16 cellular contexts compared by ENCODE assay signal in genomic region chr3:187976361-187976900, GRCh38.
DNase-seq lines count a peak whose midpoint lies in the region; ATAC-seq and TF ChIP-seq lines count a peak whose summit lies in the region.
"Had no signal": no experiment of that assay in that cellular context is flagged by ENCODE, and none has a peak within 500 bp of the region (broad histone marks: within the 10 kb centered on the region; RNA-seq: fewer than 3 reads in every experiment).

No MANE protein-coding gene starts in this region.

- H4K20me1 ChIP-seq in BLaER1 = no peaks in the 10 kb centered on the region
- H4K20me1 ChIP-seq in DOHH2 (ENCODE audit: control insufficient read depth, insufficient read depth, low read depth, low read length) = no peaks in the 10 kb centered on the region

- H3K79me2 ChIP-seq in DOHH2 (ENCODE audit: control insufficient read depth, low read length) = peaks cover 20% of the 10 kb centered on the region

- peak overlapping the region; percentile 59; the same call in 1 of the 2 replicates for H3K9ac ChIP-seq in BLaER1

- H3K4me1 Mint-ChIP-seq in activated CD4-positive, alpha-beta memory T cell treated with anti-CD3 and anti-CD28 coated beads, Interleukin-2, amount 10 ng/mL, durations not matched to agents 7 days and 5 days = peaks cover 75% of the 10 kb centered on the region

- peak overlapping the region; percentile 87 for H3K27ac Mint-ChIP-seq in activated CD4-positive, alpha-beta memory T cell treated with anti-CD3 and anti-CD28 coated beads, Interleukin-2, amount 10 ng/mL, durations not matched to agents 7 days and 5 days
- H3K27ac Mint-ChIP-seq: CD14-positive monocyte had no signal

- H3K36me3 ChIP-seq in BLaER1 (no peaks in the 10 kb centered on the region), DOHH2 (ENCODE audit: control insufficient read depth, low read length) (peaks cover 30% of the 10 kb centered on the region), spleen (no peaks in the 10 kb centered on the region)
- H3K36me3 ChIP-seq: HAP-1 had no signal

- no peak for TF ChIP-seq POLR2A in spleen (IDR thresholded peaks at IDR 0.05)

- peaks cover 13% of the 10 kb centered on the region for H3K36me3 Mint-ChIP-seq in activated CD4-positive, alpha-beta memory T cell treated with anti-CD3 and anti-CD28 coated beads, Interleukin-2, amount 10 ng/mL, durations not matched to agents 7 days and 5 days (ENCODE audit: low read depth)

- H3K27me3 ChIP-seq in BLaER1 = no peaks in the 10 kb centered on the region
- no peaks in the 10 kb centered on the region for H3K27me3 ChIP-seq in DOHH2 (ENCODE audit: control insufficient read depth, low read length)
- peaks cover 3% of the 10 kb centered on the region for H3K27me3 ChIP-seq in foreskin keratinocyte
- no peaks in the 10 kb centered on the region for H3K27me3 ChIP-seq in spleen (replicated peaks in 1 of 7)

- POLR2A ChIA-PET in activated CD4-positive, alpha-beta memory T cell treated with anti-CD3 and anti-CD28 coated beads, Interleukin-2, amount 10 ng/mL, durations not matched to agents 7 days and 5 days (lab: Charles Lee) = interaction anchor here (0.9 to 5.2 kb wide), 10 partner anchors 10 to 237 kb away, joined by 3 to 56 read pairs (median 12); partner anchors contain the start of genes BCL6 and LPP

- peaks cover 99% of the 10 kb centered on the region for H3K4me1 ChIP-seq in BLaER1
- peaks cover 100% of the 10 kb centered on the region for H3K4me1 ChIP-seq in DOHH2 (ENCODE audit: control insufficient read depth, low read length)
- no peaks in the 10 kb centered on the region for H3K4me1 ChIP-seq in foreskin keratinocyte
- H3K4me1 ChIP-seq in spleen = peaks cover 0 to 67% (median 48%) of the 10 kb centered on the region in 6 donors
- H3K4me1 ChIP-seq: HAP-1 had no signal

- intact Hi-C loops in spleen (cut with DNase I; ENCODE audit: low total_unique reads) = no loop called here

- H3F3A ChIP-seq in DOHH2 (ENCODE audit: control insufficient read depth, insufficient read depth) = peaks cover 93% of the 10 kb centered on the region

- peak overlapping the region; percentile 74 for H3K27ac ChIP-seq in BLaER1
- peak overlapping the region; percentile 99 for H3K27ac ChIP-seq in DOHH2 (ENCODE audit: low read depth, low read length)
- H3K27ac ChIP-seq in foreskin keratinocyte = no peak overlapping the region
- peak overlapping the region in 2 of 8 donors; percentile 31 to 45 for H3K27ac ChIP-seq in spleen

- 71 to 86% (median 77%) methylated on average over 6 of the region's 6 CpGs for WGBS in spleen, 5 donors

- no peaks in the 10 kb centered on the region for H3K27me3 Mint-ChIP-seq in activated CD4-positive, alpha-beta memory T cell treated with anti-CD3 and anti-CD28 coated beads, Interleukin-2, amount 10 ng/mL, durations not matched to agents 7 days and 5 days

- H3K4me3 Mint-ChIP-seq in activated CD4-positive, alpha-beta memory T cell treated with anti-CD3 and anti-CD28 coated beads, Interleukin-2, amount 10 ng/mL, durations not matched to agents 7 days and 5 days = no peak overlapping the region
- H3K4me3 Mint-ChIP-seq: CD14-positive monocyte had no signal

- H3K4me2 ChIP-seq in BLaER1 (peak overlapping the region; percentile 79), DOHH2 (ENCODE audit: low read length) (peak overlapping the region; percentile 84)

- peak; percentile 21 for ATAC-seq in foreskin keratinocyte
- ATAC-seq in HG03469 (IDR thresholded peaks at IDR 0.05; ENCODE audit: unreplicated experiment) = no peak

- TF ChIP-seq CTCF in DOHH2 (IDR thresholded peaks at IDR 0.05; ENCODE audit: low read depth, low read length, poor library complexity, severe bottlenecking) = no peak
- no peak for TF ChIP-seq CTCF in foreskin keratinocyte (conservative IDR thresholded peaks at IDR 0.05)
- TF ChIP-seq CTCF in spleen (IDR thresholded peaks at IDR 0.05 in 8 of 11, conservative IDR thresholded peaks at IDR 0.05 in 3 of 11) = no peak

- H3K9me3 ChIP-seq in BLaER1 = peaks cover 6% of the 10 kb centered on the region; the same call in 1 of the 2 replicates
- H3K9me3 ChIP-seq in DOHH2 (ENCODE audit: control insufficient read depth, insufficient read depth, low read length) = peaks cover 9% of the 10 kb centered on the region
- peaks cover 0 to 4% (median 0%) of the 10 kb centered on the region in 8 donors for H3K9me3 ChIP-seq in spleen
- H3K9me3 ChIP-seq: HAP-1 had no signal

- H3K4me3 ChIP-seq in BLaER1 = 0 out of 2 replicates have a peak overlapping the region, but pooled peaks have one; percentile 31
- peak overlapping the region; percentile 63 for H3K4me3 ChIP-seq in DOHH2 (ENCODE audit: low read length)
- H3K4me3 ChIP-seq in spleen = no peak overlapping the region
- H3K4me3 ChIP-seq: HAP-1 had no signal

- DNase-seq in activated CD4-positive, alpha-beta memory T cell treated with anti-CD3 and anti-CD28 coated beads, Interleukin-2, amount 10 ng/mL, durations not matched to agents 7 days and 5 days = peak; percentile 23
- DNase-seq in foreskin keratinocyte (no peak), spleen (no peak), foreskin melanocyte (no peak), NCI-H128 (lab: John Stamatoyannopoulos, UW; ENCODE audit: unreplicated experiment) (no peak)
- DNase-seq: activated gamma-delta T cell; central memory CD4-positive, alpha-beta T cell; glutamatergic neuron; NCI-H1930; NCI-H748 treated with DMSO at 0.1 percent for 48 hours; SHP77 had no signal

- H3K9me3 Mint-ChIP-seq in activated CD4-positive, alpha-beta memory T cell treated with anti-CD3 and anti-CD28 coated beads, Interleukin-2, amount 10 ng/mL, durations not matched to agents 7 days and 5 days = peaks cover 8% of the 10 kb centered on the region

- no peaks in the 10 kb centered on the region for H3K9me2 ChIP-seq in DOHH2 (replicated peaks; ENCODE audit: control insufficient read depth, low read length)

- CTCF ChIA-PET in activated CD4-positive, alpha-beta memory T cell treated with anti-CD3 and anti-CD28 coated beads, Interleukin-2, amount 10 ng/mL, durations not matched to agents 7 days and 5 days (lab: Charles Lee) = interaction anchor here (1.4 to 4.2 kb wide), 9 partner anchors 8 to 237 kb away, joined by 4 to 42 read pairs (median 9); partner anchors contain the start of genes BCL6 and LPP

Comparison
In these comparisons a context has a peak if more than half of its experiments do, and no peak if none do; other contexts are left out.
1. H3K4me3 ChIP-seq: peak in BLaER1 (single experiment) and DOHH2 (single experiment); none in spleen (0 of 8).